ENCODE assay signal across 3 cellular contexts in the genomic region with DNA sequence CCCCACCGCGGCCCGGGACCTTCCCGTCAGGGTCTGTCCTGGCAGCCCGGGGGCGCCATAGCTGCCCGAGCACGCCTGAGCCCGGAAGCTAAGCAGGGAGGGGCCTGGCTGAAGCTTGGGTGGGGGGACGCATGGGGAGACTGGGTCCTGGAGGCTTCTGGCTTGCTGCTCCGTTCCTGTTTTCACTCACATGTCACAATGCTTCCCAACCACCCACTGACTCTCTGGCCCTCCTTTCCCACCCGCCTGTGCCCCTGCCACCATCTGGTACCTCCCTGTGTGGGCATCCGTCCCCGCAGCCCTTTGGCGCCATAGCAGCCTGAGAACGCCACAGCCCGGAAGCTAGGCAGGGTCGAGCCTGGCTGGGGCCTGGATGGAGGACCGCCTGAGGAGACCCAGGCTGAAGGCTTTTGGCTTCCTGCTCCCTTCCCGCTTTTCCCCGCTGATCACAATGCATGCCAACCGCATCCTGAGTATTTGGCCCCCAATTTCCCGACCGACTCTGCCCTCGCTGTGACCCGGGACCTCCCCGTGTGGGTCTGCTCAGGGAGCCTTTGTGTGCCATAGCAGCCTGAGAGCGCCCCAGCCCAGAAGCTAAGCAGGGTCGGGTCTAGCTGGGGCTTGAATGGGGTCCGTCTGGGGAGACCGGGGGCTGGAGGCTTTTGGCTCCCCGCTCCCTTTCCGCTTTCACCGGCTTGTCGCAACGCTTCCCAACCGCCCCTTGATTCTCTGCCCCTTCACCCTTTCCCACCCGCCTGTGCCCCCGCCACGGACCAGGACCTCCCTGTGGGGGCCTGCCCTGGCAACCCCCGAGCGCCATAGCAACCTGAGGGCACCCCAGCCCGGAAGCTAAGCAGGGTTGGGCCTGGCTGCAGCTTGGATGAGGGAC.
TF ChIP-seq lines count a peak whose summit lies in the region.

No MANE protein-coding gene starts in this region.

TF ChIP-seq in SK-N-SH, 30 proteins besides CTCF, POLR2A, EP300 and RAD21 (continued from another document and continues in another):
- no peak for TF ChIP-seq SIN3A (IDR thresholded peaks at IDR 0.05; ENCODE audit: borderline replicate concordance, low read depth, low read length)
- no peak for TF ChIP-seq FOXJ3 (CRISPR knock-in tag; IDR thresholded peaks at IDR 0.05)
- TF ChIP-seq TEAD4 (IDR thresholded peaks at IDR 0.05; ENCODE audit: borderline replicate concordance, insufficient read depth): no peak
- TF ChIP-seq TAF1 (IDR thresholded peaks at IDR 0.05; ENCODE audit: borderline replicate concordance, low read depth, low read length): no peak
- TF ChIP-seq, protein P1, sequence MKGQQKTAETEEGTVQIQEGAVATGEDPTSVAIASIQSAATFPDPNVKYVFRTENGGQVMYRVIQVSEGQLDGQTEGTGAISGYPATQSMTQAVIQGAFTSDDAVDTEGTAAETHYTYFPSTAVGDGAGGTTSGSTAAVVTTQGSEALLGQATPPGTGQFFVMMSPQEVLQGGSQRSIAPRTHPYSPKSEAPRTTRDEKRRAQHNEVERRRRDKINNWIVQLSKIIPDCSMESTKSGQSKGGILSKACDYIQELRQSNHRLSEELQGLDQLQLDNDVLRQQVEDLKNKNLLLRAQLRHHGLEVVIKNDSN (IDR thresholded peaks at IDR 0.05; ENCODE audit: borderline replicate concordance, low read depth): no peak
- TF ChIP-seq CHD2 (IDR thresholded peaks at IDR 0.05; ENCODE audit: low read length, partially characterized antibody): no peak
- TF ChIP-seq MXI1 (IDR thresholded peaks at IDR 0.05; ENCODE audit: low read depth, low read length): no peak
- no peak for TF ChIP-seq YY1 (IDR thresholded peaks at IDR 0.05; ENCODE audit: low read depth)
- TF ChIP-seq FOSL2 (IDR thresholded peaks at IDR 0.05; ENCODE audit: borderline replicate concordance, low read depth): no peak
- TF ChIP-seq, protein P2, sequence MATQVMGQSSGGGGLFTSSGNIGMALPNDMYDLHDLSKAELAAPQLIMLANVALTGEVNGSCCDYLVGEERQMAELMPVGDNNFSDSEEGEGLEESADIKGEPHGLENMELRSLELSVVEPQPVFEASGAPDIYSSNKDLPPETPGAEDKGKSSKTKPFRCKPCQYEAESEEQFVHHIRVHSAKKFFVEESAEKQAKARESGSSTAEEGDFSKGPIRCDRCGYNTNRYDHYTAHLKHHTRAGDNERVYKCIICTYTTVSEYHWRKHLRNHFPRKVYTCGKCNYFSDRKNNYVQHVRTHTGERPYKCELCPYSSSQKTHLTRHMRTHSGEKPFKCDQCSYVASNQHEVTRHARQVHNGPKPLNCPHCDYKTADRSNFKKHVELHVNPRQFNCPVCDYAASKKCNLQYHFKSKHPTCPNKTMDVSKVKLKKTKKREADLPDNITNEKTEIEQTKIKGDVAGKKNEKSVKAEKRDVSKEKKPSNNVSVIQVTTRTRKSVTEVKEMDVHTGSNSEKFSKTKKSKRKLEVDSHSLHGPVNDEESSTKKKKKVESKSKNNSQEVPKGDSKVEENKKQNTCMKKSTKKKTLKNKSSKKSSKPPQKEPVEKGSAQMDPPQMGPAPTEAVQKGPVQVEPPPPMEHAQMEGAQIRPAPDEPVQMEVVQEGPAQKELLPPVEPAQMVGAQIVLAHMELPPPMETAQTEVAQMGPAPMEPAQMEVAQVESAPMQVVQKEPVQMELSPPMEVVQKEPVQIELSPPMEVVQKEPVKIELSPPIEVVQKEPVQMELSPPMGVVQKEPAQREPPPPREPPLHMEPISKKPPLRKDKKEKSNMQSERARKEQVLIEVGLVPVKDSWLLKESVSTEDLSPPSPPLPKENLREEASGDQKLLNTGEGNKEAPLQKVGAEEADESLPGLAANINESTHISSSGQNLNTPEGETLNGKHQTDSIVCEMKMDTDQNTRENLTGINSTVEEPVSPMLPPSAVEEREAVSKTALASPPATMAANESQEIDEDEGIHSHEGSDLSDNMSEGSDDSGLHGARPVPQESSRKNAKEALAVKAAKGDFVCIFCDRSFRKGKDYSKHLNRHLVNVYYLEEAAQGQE (IDR thresholded peaks at IDR 0.05; ENCODE audit: low read depth, low read length): no peak
- TF ChIP-seq GABPA (IDR thresholded peaks at IDR 0.05; ENCODE audit: low read depth): no peak
- TF ChIP-seq, protein P3, sequence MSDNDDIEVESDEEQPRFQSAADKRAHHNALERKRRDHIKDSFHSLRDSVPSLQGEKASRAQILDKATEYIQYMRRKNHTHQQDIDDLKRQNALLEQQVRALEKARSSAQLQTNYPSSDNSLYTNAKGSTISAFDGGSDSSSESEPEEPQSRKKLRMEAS (IDR thresholded peaks at IDR 0.05; ENCODE audit: low read depth): no peak
- no peak for TF ChIP-seq EZH2phosphoT487 (IDR thresholded peaks at IDR 0.05; ENCODE audit: borderline replicate concordance, low read depth)
- no peak for TF ChIP-seq NFIC (IDR thresholded peaks at IDR 0.05; ENCODE audit: borderline replicate concordance)

TF ChIP-seq in SK-N-SH treated with all-trans-retinoic acid at 6 μM for 48 hours, 23 proteins besides CTCF, POLR2A, EP300 and RAD21 (continued from another document):
- no peak for TF ChIP-seq ARNTL (CRISPR knock-in tag; IDR thresholded peaks at IDR 0.05; ENCODE audit: borderline replicate concordance, low read depth)
- TF ChIP-seq TOX (CRISPR knock-in tag; IDR thresholded peaks at IDR 0.05; ENCODE audit: borderline replicate concordance): no peak
- TF ChIP-seq PPARA (CRISPR knock-in tag; IDR thresholded peaks at IDR 0.05; ENCODE audit: borderline replicate concordance): no peak
- TF ChIP-seq, protein P4, sequence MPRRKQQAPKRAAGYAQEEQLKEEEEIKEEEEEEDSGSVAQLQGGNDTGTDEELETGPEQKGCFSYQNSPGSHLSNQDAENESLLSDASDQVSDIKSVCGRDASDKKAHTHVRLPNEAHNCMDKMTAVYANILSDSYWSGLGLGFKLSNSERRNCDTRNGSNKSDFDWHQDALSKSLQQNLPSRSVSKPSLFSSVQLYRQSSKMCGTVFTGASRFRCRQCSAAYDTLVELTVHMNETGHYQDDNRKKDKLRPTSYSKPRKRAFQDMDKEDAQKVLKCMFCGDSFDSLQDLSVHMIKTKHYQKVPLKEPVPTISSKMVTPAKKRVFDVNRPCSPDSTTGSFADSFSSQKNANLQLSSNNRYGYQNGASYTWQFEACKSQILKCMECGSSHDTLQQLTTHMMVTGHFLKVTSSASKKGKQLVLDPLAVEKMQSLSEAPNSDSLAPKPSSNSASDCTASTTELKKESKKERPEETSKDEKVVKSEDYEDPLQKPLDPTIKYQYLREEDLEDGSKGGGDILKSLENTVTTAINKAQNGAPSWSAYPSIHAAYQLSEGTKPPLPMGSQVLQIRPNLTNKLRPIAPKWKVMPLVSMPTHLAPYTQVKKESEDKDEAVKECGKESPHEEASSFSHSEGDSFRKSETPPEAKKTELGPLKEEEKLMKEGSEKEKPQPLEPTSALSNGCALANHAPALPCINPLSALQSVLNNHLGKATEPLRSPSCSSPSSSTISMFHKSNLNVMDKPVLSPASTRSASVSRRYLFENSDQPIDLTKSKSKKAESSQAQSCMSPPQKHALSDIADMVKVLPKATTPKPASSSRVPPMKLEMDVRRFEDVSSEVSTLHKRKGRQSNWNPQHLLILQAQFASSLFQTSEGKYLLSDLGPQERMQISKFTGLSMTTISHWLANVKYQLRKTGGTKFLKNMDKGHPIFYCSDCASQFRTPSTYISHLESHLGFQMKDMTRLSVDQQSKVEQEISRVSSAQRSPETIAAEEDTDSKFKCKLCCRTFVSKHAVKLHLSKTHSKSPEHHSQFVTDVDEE (CRISPR knock-in tag; IDR thresholded peaks at IDR 0.05): no peak
- no peak for TF ChIP-seq ZFP30 (CRISPR knock-in tag; IDR thresholded peaks at IDR 0.05)

TF ChIP-seq in IMR-90, 13 proteins besides CTCF, POLR2A, EP300 and RAD21 (continued from another document):
- no peak for TF ChIP-seq CEBPB (IDR thresholded peaks at IDR 0.05; ENCODE audit: low read depth, low read length)
- TF ChIP-seq, protein P5, sequence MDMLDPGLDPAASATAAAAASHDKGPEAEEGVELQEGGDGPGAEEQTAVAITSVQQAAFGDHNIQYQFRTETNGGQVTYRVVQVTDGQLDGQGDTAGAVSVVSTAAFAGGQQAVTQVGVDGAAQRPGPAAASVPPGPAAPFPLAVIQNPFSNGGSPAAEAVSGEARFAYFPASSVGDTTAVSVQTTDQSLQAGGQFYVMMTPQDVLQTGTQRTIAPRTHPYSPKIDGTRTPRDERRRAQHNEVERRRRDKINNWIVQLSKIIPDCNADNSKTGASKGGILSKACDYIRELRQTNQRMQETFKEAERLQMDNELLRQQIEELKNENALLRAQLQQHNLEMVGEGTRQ (IDR thresholded peaks at IDR 0.05; ENCODE audit: low read depth, low read length): no peak
- no peak for TF ChIP-seq MXI1 (IDR thresholded peaks at IDR 0.05; ENCODE audit: borderline replicate concordance, low read depth, low read length)
- TF ChIP-seq CHD1 (IDR thresholded peaks at IDR 0.05; ENCODE audit: low read depth, low read length): no peak
- no peak for TF ChIP-seq SMC3 (IDR thresholded peaks at IDR 0.05; ENCODE audit: low read depth, low read length)
- TF ChIP-seq BHLHE40 (IDR thresholded peaks at IDR 0.05; ENCODE audit: low read depth, low read length): no peak
- TF ChIP-seq MAFK (IDR thresholded peaks at IDR 0.05; ENCODE audit: low read depth, low read length): no peak
- no peak for TF ChIP-seq RCOR1 (IDR thresholded peaks at IDR 0.05; ENCODE audit: insufficient replicate concordance, low read length)
- no peak for TF ChIP-seq NFE2L2 (IDR thresholded peaks at IDR 0.05; ENCODE audit: low read depth, low read length)
- no peak for TF ChIP-seq FOS (IDR thresholded peaks at IDR 0.05; ENCODE audit: low read depth, low read length)
- TF ChIP-seq, protein P6, sequence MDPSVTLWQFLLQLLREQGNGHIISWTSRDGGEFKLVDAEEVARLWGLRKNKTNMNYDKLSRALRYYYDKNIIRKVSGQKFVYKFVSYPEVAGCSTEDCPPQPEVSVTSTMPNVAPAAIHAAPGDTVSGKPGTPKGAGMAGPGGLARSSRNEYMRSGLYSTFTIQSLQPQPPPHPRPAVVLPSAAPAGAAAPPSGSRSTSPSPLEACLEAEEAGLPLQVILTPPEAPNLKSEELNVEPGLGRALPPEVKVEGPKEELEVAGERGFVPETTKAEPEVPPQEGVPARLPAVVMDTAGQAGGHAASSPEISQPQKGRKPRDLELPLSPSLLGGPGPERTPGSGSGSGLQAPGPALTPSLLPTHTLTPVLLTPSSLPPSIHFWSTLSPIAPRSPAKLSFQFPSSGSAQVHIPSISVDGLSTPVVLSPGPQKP (IDR thresholded peaks at IDR 0.05; ENCODE audit: borderline replicate concordance, low read depth, low read length): no peak
